Comparison of ENCODE assay signal across 8 cellular contexts in the genomic region with DNA sequence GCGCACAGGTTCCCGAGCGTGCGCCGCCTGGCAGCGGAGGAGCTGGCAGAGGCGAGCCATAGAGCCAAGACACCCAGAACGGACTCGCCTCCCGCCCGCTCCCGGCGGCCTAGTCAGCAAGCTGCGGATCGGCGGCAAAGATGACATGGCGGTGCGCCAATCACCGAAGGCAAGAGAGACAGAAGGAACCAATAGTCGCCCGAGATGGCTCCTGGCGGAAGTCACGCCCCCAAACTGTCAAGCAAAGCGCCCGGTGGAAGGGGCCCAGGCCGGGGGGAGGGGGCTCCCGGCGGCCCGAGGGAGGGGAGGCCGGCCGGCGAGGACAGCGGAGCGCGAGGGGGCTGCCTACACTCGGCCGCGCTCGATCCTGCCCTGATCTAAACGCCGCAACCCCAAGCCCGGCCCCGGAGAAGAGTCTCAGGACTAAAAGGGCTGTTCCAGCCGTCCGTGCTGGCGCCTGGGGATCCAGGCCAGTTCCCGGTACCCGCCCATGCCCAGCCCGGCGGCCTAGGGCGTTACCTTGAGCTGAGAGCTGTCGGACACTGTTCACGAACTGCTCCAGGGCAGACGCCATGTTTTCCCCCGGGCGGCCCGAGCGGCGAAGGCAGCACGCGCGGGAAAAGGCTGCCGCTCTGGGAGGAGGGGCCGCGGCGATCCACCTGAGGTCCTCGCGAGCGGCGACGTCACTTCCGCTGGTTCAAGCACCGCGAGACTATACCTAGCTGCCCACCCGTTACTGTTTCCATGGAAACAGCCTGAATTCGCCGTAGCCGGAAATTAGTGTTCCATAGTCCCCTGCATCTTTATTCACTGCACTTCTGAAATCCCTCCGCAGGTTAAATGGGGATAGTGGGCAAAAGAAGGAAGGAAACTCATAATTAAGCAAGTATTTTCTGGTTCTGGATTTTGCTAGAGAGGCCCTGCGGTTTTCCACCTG. TPM values are rescaled to one million over a fixed set of nuclear protein-coding genes. Genes with fewer than 3 reads are reported as not detected.
DNase-seq lines count a peak whose midpoint lies in the region; ATAC-seq and TF ChIP-seq lines count a peak whose summit lies in the region.

Gene COPS3, minus strand, starts transcription at position 634 of the 937 bp plus-strand sequence. Its CDS starts 60 bp downstream, at position 574.

- POLR2A ChIA-PET in activated CD4-positive, alpha-beta T cell treated with anti-CD3 and anti-CD28 coated beads for 36 hours (lab: Charles Lee), result interaction anchor here (0.6 to 1.7 kb wide), 8 partner anchors 19 to 449 kb away, joined by 3 to 7 read pairs (median 4); partner anchors contain the start of gene FLCN

- H3K27ac Mint-ChIP-seq in activated CD4-positive, alpha-beta T cell treated with anti-CD3 and anti-CD28 coated beads for 36 hours, result peak within 1 kb of the TSS; percentile 95

- peaks cover 11% of the 10 kb centered on the region for H3K36me3 Mint-ChIP-seq in activated CD4-positive, alpha-beta T cell treated with anti-CD3 and anti-CD28 coated beads for 36 hours (ENCODE audit: low read depth)

- peak within 1 kb of the TSS; percentile 99 for H3K4me3 ChIP-seq in choroid plexus epithelial cell (ENCODE audit: low read depth, low read length)

- H3K4me1 Mint-ChIP-seq in activated CD4-positive, alpha-beta T cell treated with anti-CD3 and anti-CD28 coated beads for 36 hours, result peaks cover 41% of the 10 kb centered on the region

- H3K4me3 Mint-ChIP-seq in activated CD4-positive, alpha-beta T cell treated with anti-CD3 and anti-CD28 coated beads for 36 hours, result peak within 1 kb of the TSS; percentile 92

- intact Hi-C loops in activated CD4-positive, alpha-beta T cell treated with anti-CD3 and anti-CD28 coated beads for 36 hours (cut with DNase I, micrococcal nuclease), result loop anchor here (1.0 to 5.0 kb wide), 15 partner anchors 22 to 902 kb away; partner anchors contain the start of genes FLCN (in 2 of the 2), PLD6 (in 2 of the 2), ALKBH5 (in 1 of the 2) and MPRIP (in 1 of the 2)

- peak; percentile 83 for ATAC-seq in HG03442 (IDR thresholded peaks at IDR 0.05; ENCODE audit: unreplicated experiment)
- ATAC-seq in activated CD4-positive, alpha-beta T cell treated with anti-CD3 and anti-CD28 coated beads for 36 hours, result peak; percentile 94

- no peaks in the 10 kb centered on the region for H3K9me3 Mint-ChIP-seq in activated CD4-positive, alpha-beta T cell treated with anti-CD3 and anti-CD28 coated beads for 36 hours (ENCODE audit: low read depth)

- DNase-seq in Ammon's horn (ENCODE audit: low spot score), result peak; percentile 99
- DNase-seq in GM19238 (ENCODE audit: insufficient read length, low spot score), result peak; percentile 90
- DNase-seq in NCI-H524 (lab: John Stamatoyannopoulos, UW), result peak; percentile 93 to 96
- DNase-seq in activated CD4-positive, alpha-beta T cell treated with anti-CD3 and anti-CD28 coated beads for 36 hours, result peak; percentile 99
- DNase-seq in choroid plexus epithelial cell (ENCODE audit: low read depth), result peak; percentile 98
- peak; percentile 96 for DNase-seq in kidney glomerular epithelial cell (lab: John Stamatoyannopoulos, UW)
- DNase-seq in stimulated activated CD4-positive, alpha-beta T cell treated with anti-CD3 and anti-CD28 coated beads, Interleukin-1b, Interleukin-23, amount 100 ng/mL, for 1 hour (ENCODE audit: low read depth in 2 of 2), result peak; percentile 86

- H3K27me3 Mint-ChIP-seq in activated CD4-positive, alpha-beta T cell treated with anti-CD3 and anti-CD28 coated beads for 36 hours, result no peaks in the 10 kb centered on the region

- CTCF ChIA-PET in activated CD4-positive, alpha-beta T cell treated with anti-CD3 and anti-CD28 coated beads for 36 hours (lab: Charles Lee), result interaction anchor here (0.6 to 4.5 kb wide), 3 partner anchors 11 to 22 kb away, joined by 3 to 21 read pairs (median 3); no protein-coding TSS in a partner anchor

- no peak for TF ChIP-seq CTCF in choroid plexus epithelial cell (conservative IDR thresholded peaks at IDR 0.05; ENCODE audit: low read depth, low read length)

RNA-seq across cellular contexts. Expression of gene COPS3, which starts in this region (rescaled TPM):
- total RNA-seq in activated CD4-positive, alpha-beta T cell treated with anti-CD3 and anti-CD28 coated beads for 36 hours, result 10 to 100 TPM; 79.6 to 83.1 TPM

Comparison
In these comparisons a context has a peak if more than half of its experiments do, and no peak if none do; other contexts are left out.
1. Peak in every context shown above with its lines: DNase-seq, ATAC-seq and H3K4me3 ChIP-seq.